ENCODE assay signal across 1 cellular context in the genomic region with DNA sequence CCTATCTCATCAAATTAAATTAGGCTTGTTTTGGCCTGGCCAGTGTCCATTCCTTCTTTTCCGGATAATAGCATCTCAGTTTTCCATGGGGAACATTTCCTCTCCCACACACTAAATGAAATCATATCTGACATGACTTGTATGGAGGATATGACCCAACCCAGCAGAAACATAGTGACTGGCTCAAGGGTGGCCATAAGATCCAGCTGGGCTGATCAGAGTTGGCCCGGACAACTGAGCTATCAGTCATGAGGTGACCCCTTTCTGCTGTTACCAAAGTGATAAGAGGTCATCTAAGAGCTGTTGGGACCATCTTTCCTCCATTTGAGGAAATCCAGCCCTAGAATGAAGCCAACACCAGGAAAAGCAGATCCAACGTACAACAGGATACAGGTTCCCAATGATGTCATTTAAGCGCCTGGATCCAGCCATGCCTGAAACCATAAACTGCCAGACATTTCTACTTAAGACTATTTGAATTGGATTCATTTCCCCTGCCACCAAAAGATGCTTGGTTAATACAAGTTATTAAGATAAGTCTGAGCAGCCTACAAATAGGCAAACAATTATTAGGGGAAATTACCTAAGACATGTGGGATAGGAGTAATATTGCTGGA.
A peak's percentile ranks its signal among the peaks of the same experiment; 100 is the strongest.
TF ChIP-seq lines count a peak whose summit lies in the region.

No MANE protein-coding gene starts in this region.

TF ChIP-seq in H1, 55 proteins besides CTCF, POLR2A, EP300 and RAD21:
- 0 out of 2 replicates have a peak, but pooled peaks have one; percentile 17 for TF ChIP-seq KDM1A (IDR thresholded peaks at IDR 0.05; ENCODE audit: borderline replicate concordance, low read length)
- no peak for TF ChIP-seq POU5F1 (IDR thresholded peaks at IDR 0.05; ENCODE audit: low read depth, low read length)
